8 cellular contexts compared by ENCODE assay signal in genomic region chr1:67307251-67308060, GRCh38. TPM values are rescaled to one million over a fixed set of nuclear protein-coding genes. Genes with fewer than 3 reads are reported as not detected.
DNase-seq lines count a peak whose midpoint lies in the region; ATAC-seq, FAIRE-seq and TF ChIP-seq lines count a peak whose summit lies in the region.

Gene IL12RB2, plus strand, starts transcription at chr1:67307873. Its CDS starts 12,496 bp downstream, at chr1:67320369.

- intact Hi-C loops in Panc1 (cut with micrococcal nuclease; ENCODE audit: unreplicated experiment) (no loop called here), PC-9 (cut with micrococcal nuclease; ENCODE audit: unreplicated experiment) (no loop called here)

- H3K9me3 ChIP-seq in CD8-positive, alpha-beta memory T cell (ENCODE audit: low read length): no peaks in the 10 kb centered on the region
- H3K9me3 ChIP-seq in HAP-1 (no peaks in the 10 kb centered on the region), Panc1 (ENCODE audit: control insufficient read depth, insufficient read depth, low read depth, low read length) (no peaks in the 10 kb centered on the region), keratinocyte (ENCODE audit: control insufficient read depth, low read depth, low read length) (no peaks in the 10 kb centered on the region), PC-9 (ENCODE audit: insufficient read depth, low read depth) (no peaks in the 10 kb centered on the region)

- H3K27ac Mint-ChIP-seq in CD8-positive, alpha-beta memory T cell: peak within 1 kb of the TSS; percentile 50 to 97 (median 86)
- H3K27ac Mint-ChIP-seq in activated naive CD8-positive, alpha-beta T cell treated with anti-CD3 and anti-CD28 coated beads, Interleukin-2, amount 10 ng/mL, durations not matched to agents 7 days and 5 days: peak within 1 kb of the TSS; percentile 92

- in situ Hi-C loops in HAP-1 (cut with MboI; ENCODE audit: low sequenced_read_pairs): no loop called here
- in situ Hi-C loops in Panc1 (cut with HindIII; ENCODE audit: low pct_unique_long_range_greater_than_20kb, low sequenced_read_pairs): no loop called here

- H2AFZ ChIP-seq in keratinocyte (ENCODE audit: control insufficient read depth, low read length) (peak within 1 kb of the TSS; percentile 59), PC-9 (no peak within 1 kb of the TSS)

- peaks cover 0 to 1% (median 0%) of the 10 kb centered on the region in 5 donors for H3K9me3 Mint-ChIP-seq in CD8-positive, alpha-beta memory T cell
- peaks cover 1% of the 10 kb centered on the region for H3K9me3 Mint-ChIP-seq in activated naive CD8-positive, alpha-beta T cell treated with anti-CD3 and anti-CD28 coated beads, Interleukin-2, amount 10 ng/mL, durations not matched to agents 7 days and 5 days

- no peaks in the 10 kb centered on the region for H3F3A ChIP-seq in PC-9 (ENCODE audit: insufficient read depth, low read depth)

- no peak for TF ChIP-seq CTCF in Panc1 (IDR thresholded peaks at IDR 0.05)
- no peak for TF ChIP-seq CTCF in keratinocyte (optimal IDR thresholded peaks at IDR 0.05 in 1 of 3, IDR thresholded peaks at IDR 0.05 in 1 of 3, conservative IDR thresholded peaks at IDR 0.05 in 1 of 3; ENCODE audit: extremely low read depth in 1 of 3, insufficient read depth in 2 of 3, low read length in 3 of 3)
- no peak for TF ChIP-seq CTCF in PC-9 (conservative IDR thresholded peaks at IDR 0.05)

- DNase-seq in CD8-positive, alpha-beta memory T cell: peak in 3 of 5 donors; percentile 3 to 27 (median 11)
- DNase-seq in HAP-1 (ENCODE audit: low spot score in 2 of 2) (peak in 1 of 2 experiments; percentile 41), Panc1 (ENCODE audit: low read depth, low spot score) (no peak), keratinocyte (ENCODE audit: low read depth, low spot score) (no peak), PC-9 (no peak)
- DNase-seq in activated naive CD8-positive, alpha-beta T cell treated with anti-CD3 and anti-CD28 coated beads, Interleukin-2, amount 10 ng/mL, durations not matched to agents 7 days and 5 days: peak; percentile 70
- peak; percentile 61 for DNase-seq in stimulated activated CD4-positive, alpha-beta T cell treated with anti-CD3 and anti-CD28 coated beads, Interleukin-4, amount 100 ng/mL, for 1 hour
- DNase-seq in effector CD4-positive, alpha-beta T cell: no peak

- no peaks in the 10 kb centered on the region for H3K79me2 ChIP-seq in keratinocyte (ENCODE audit: control insufficient read depth, insufficient read depth, low read length)
- H3K79me2 ChIP-seq in PC-9 (ENCODE audit: low read depth): no peaks in the 10 kb centered on the region

- H3K27me3 Mint-ChIP-seq in CD8-positive, alpha-beta memory T cell: peaks cover 7 to 43% of the 10 kb centered on the region in 2 donors
- H3K27me3 Mint-ChIP-seq in activated naive CD8-positive, alpha-beta T cell treated with anti-CD3 and anti-CD28 coated beads, Interleukin-2, amount 10 ng/mL, durations not matched to agents 7 days and 5 days: no peaks in the 10 kb centered on the region

- no peaks in the 10 kb centered on the region for H3K36me3 ChIP-seq in CD8-positive, alpha-beta memory T cell (ENCODE audit: insufficient read depth, low read length)
- H3K36me3 ChIP-seq in HAP-1 (replicated peaks) (no peaks in the 10 kb centered on the region), Panc1 (ENCODE audit: control insufficient read depth, insufficient read depth, low read length) (no peaks in the 10 kb centered on the region), keratinocyte (ENCODE audit: control insufficient read depth in 2 of 2, extremely low read depth in 1 of 2, insufficient read depth in 2 of 2, low read length in 2 of 2) (no peaks in the 10 kb centered on the region), PC-9 (ENCODE audit: low read depth) (no peaks in the 10 kb centered on the region)

- H3K4me2 ChIP-seq in keratinocyte (ENCODE audit: control insufficient read depth, extremely low read depth, insufficient read depth, low read depth, low read length) (peak within 1 kb of the TSS; percentile 55), PC-9 (no peak within 1 kb of the TSS)

- H3K27me3 ChIP-seq in CD8-positive, alpha-beta memory T cell (ENCODE audit: insufficient read depth, low read length, poor library complexity, severe bottlenecking): peaks cover 4% of the 10 kb centered on the region
- H3K27me3 ChIP-seq in HAP-1 (ENCODE audit: low read depth) (peaks cover 4% of the 10 kb centered on the region; the same call in 1 of the 2 replicates), Panc1 (ENCODE audit: control insufficient read depth, insufficient read depth, low read length) (peaks cover 17% of the 10 kb centered on the region), keratinocyte (ENCODE audit: control insufficient read depth, extremely low read depth, insufficient read depth, low read length) (no peaks in the 10 kb centered on the region), PC-9 (ENCODE audit: insufficient read depth, low read depth) (no peaks in the 10 kb centered on the region)

- peak; percentile 13 for FAIRE-seq in keratinocyte (lab: Jason Lieb, UNC)

- BruUV-seq in Panc1 (replicated peaks; lab: Mats Ljungman, UMichigan) (no TSS peak), PC-9 (replicated peaks; lab: Mats Ljungman, UMichigan) (no TSS peak)

- ATAC-seq in Panc1: peak; percentile 85
- peak; percentile 77 for ATAC-seq in activated naive CD8-positive, alpha-beta T cell treated with anti-CD3 and anti-CD28 coated beads, Interleukin-2, amount 10 ng/mL, durations not matched to agents 7 days and 5 days (ENCODE audit: low read depth)

- no peaks in the 10 kb centered on the region; the same call in 1 of the 2 replicates for H3K9me2 ChIP-seq in PC-9 (ENCODE audit: insufficient read depth)

- peak within 1 kb of the TSS; percentile 80 to 94 (median 91) for H3K4me3 Mint-ChIP-seq in CD8-positive, alpha-beta memory T cell
- H3K4me3 Mint-ChIP-seq in activated naive CD8-positive, alpha-beta T cell treated with anti-CD3 and anti-CD28 coated beads, Interleukin-2, amount 10 ng/mL, durations not matched to agents 7 days and 5 days: peak within 1 kb of the TSS; percentile 95

- CTCF ChIA-PET in CD8-positive, alpha-beta memory T cell (lab: Charles Lee): no interaction called here
- CTCF ChIA-PET in Panc1 (lab: Charles Lee): no interaction called here
- CTCF ChIA-PET in PC-9 (lab: Charles Lee): no interaction called here

- H3K9ac ChIP-seq in keratinocyte (ENCODE audit: control insufficient read depth, extremely low read depth, insufficient read depth, low read length): peak within 1 kb of the TSS; percentile 5

- H3K4me3 ChIP-seq in CD8-positive, alpha-beta memory T cell (ENCODE audit: low read length): peak within 1 kb of the TSS; percentile 65
- peak within 1 kb of the TSS; percentile 17 for H3K4me3 ChIP-seq in HAP-1
- peak within 1 kb of the TSS; percentile 29 to 54 for H3K4me3 ChIP-seq in Panc1 (ENCODE audit: low read depth in 2 of 2, low read length in 2 of 2)
- H3K4me3 ChIP-seq in keratinocyte (ENCODE audit: control insufficient read depth in 2 of 3, extremely low read depth in 1 of 3, insufficient read depth in 2 of 3, low read depth in 1 of 3, low read length in 3 of 3): peak within 1 kb of the TSS; percentile 37 to 60 (median 39)
- H3K4me3 ChIP-seq in PC-9: no peak within 1 kb of the TSS

- POLR2A ChIA-PET in CD8-positive, alpha-beta memory T cell (lab: Charles Lee): no interaction called here
- POLR2A ChIA-PET in Panc1 (lab: Charles Lee): interaction anchor here (0.6 kb wide), 1 partner anchor 17 kb away, joined by 3 read pairs; no protein-coding TSS in a partner anchor
- POLR2A ChIA-PET in activated naive CD8-positive, alpha-beta T cell treated with anti-CD3 and anti-CD28 coated beads, Interleukin-2, amount 10 ng/mL, durations not matched to agents 7 days and 5 days (lab: Charles Lee): interaction anchor here (1.0 to 1.6 kb wide), 7 partner anchors 24 to 124 kb away, joined by 3 to 7 read pairs (median 5); no protein-coding TSS in a partner anchor
- POLR2A ChIA-PET in PC-9 (lab: Charles Lee; ENCODE audit: unreplicated experiment): no interaction called here

- H3K27ac ChIP-seq in CD8-positive, alpha-beta memory T cell (ENCODE audit: low read depth, low read length): no peak within 1 kb of the TSS
- H3K27ac ChIP-seq in Panc1 (ENCODE audit: low read length) (no peak within 1 kb of the TSS), keratinocyte (ENCODE audit: control insufficient read depth, insufficient read depth, low read length) (no peak within 1 kb of the TSS), PC-9 (no peak within 1 kb of the TSS)

- dilution Hi-C loops in keratinocyte (cut with MboI; ENCODE audit: extremely low pct_ligation_motif_present, low sequenced_read_pairs): no loop called here

- peaks cover 13 to 21% (median 13%) of the 10 kb centered on the region in 3 donors for H3K4me1 Mint-ChIP-seq in CD8-positive, alpha-beta memory T cell
- H3K4me1 Mint-ChIP-seq in activated naive CD8-positive, alpha-beta T cell treated with anti-CD3 and anti-CD28 coated beads, Interleukin-2, amount 10 ng/mL, durations not matched to agents 7 days and 5 days: peaks cover 53% of the 10 kb centered on the region

- peaks cover 0 to 6% (median 0%) of the 10 kb centered on the region in 3 donors for H3K36me3 Mint-ChIP-seq in CD8-positive, alpha-beta memory T cell
- H3K36me3 Mint-ChIP-seq in activated naive CD8-positive, alpha-beta T cell treated with anti-CD3 and anti-CD28 coated beads, Interleukin-2, amount 10 ng/mL, durations not matched to agents 7 days and 5 days: peaks cover 19% of the 10 kb centered on the region

- no peaks in the 10 kb centered on the region for H4K20me1 ChIP-seq in keratinocyte (ENCODE audit: control insufficient read depth, extremely low read depth, insufficient read depth, low read length)
- no peaks in the 10 kb centered on the region for H4K20me1 ChIP-seq in PC-9 (ENCODE audit: insufficient read depth)

- H3K9me1 ChIP-seq in keratinocyte (ENCODE audit: control insufficient read depth, extremely low read depth, insufficient read depth, low read length): no peaks in the 10 kb centered on the region

- H3K4me1 ChIP-seq in CD8-positive, alpha-beta memory T cell (ENCODE audit: insufficient read depth, low read length): peaks cover 6% of the 10 kb centered on the region
- no peaks in the 10 kb centered on the region for H3K4me1 ChIP-seq in HAP-1
- H3K4me1 ChIP-seq in Panc1 (ENCODE audit: control insufficient read depth, insufficient read depth, low read length): 0 out of 2 replicates have a peak, but pooled peaks cover 3% of the 10 kb centered on the region
- H3K4me1 ChIP-seq in keratinocyte (ENCODE audit: control insufficient read depth, extremely low read depth, insufficient read depth, low read length): no peaks in the 10 kb centered on the region
- no peaks in the 10 kb centered on the region for H3K4me1 ChIP-seq in PC-9 (replicated peaks; ENCODE audit: insufficient read depth)

RNA-seq across cellular contexts. Expression of gene IL12RB2, which starts in this region (rescaled TPM):
- 10 to 100 TPM; 32.8 to 35.1 TPM for total RNA-seq in CD8-positive, alpha-beta memory T cell
- 6.8 TPM for polyA plus RNA-seq in CD8-positive, alpha-beta memory T cell
- 0.26 TPM for total RNA-seq in Panc1 (2021; ENCODE audit: unreplicated experiment)
- polyA plus RNA-seq in Panc1 (2012; ENCODE audit: insufficient read length): not detected
- total RNA-seq in activated naive CD8-positive, alpha-beta T cell treated with anti-CD3 and anti-CD28 coated beads, Interleukin-2, amount 10 ng/mL, durations not matched to agents 7 days and 5 days: 10 to 100 TPM; 14.5 to 15.2 TPM
- polyA plus RNA-seq in keratinocyte: 0.63 to 1.0 TPM (median 0.67 TPM) in 3 replicates
- polyA plus RNA-seq in keratinocyte (2011; ENCODE audit: low read depth): 0.99 TPM
- 0.88 and 0.92 TPM in 2 replicates for polyA plus RNA-seq in keratinocyte (2011; cell fraction: cytosol; rRNA removed)
- polyA plus RNA-seq in keratinocyte (2011; cell fraction: nucleus; rRNA removed): 0.53 and 0.99 TPM in 2 replicates
- 0.42 and 1.5 TPM in 2 replicates for polyA plus RNA-seq in keratinocyte (2012; ENCODE audit: low replicate concordance)
- 0.82 to 1.3 TPM in 2 of 3 replicates, not detected in the other for polyA minus RNA-seq in keratinocyte
- polyA minus RNA-seq in keratinocyte (2011; cell fraction: cytosol; rRNA and poly(A)+ RNA removed): 1.3 TPM
- 0.95 and 2.3 TPM in 2 replicates for polyA minus RNA-seq in keratinocyte (2011; cell fraction: nucleus; rRNA and poly(A)+ RNA removed)
- not detected in 2 replicates for total RNA-seq in PC-9 (2021)

Comparison
In these comparisons a context has a peak if more than half of its experiments do, and no peak if none do; other contexts are left out.
1. RNA of gene IL12RB2 (total RNA-seq): 32.8 to 35.1 TPM in CD8-positive, alpha-beta memory T cell and 14.5 to 15.2 TPM in activated naive CD8-positive, alpha-beta T cell treated with anti-CD3 and anti-CD28 coated beads, Interleukin-2, amount 10 ng/mL, durations not matched to agents 7 days and 5 days; 0.26 TPM in Panc1 (single experiment) and not detected in PC-9; every median in the first group is over 10 times any median in the second.
2. Peak in ATAC-seq and H3K4me3 ChIP-seq in Panc1; RNA of the gene not detected or under 1 TPM.
3. DNase-seq: peak in CD8-positive, alpha-beta memory T cell (3 of 5), activated naive CD8-positive, alpha-beta T cell treated with anti-CD3 and anti-CD28 coated beads, Interleukin-2, amount 10 ng/mL, durations not matched to agents 7 days and 5 days (single experiment) and stimulated activated CD4-positive, alpha-beta T cell treated with anti-CD3 and anti-CD28 coated beads, Interleukin-4, amount 100 ng/mL, for 1 hour (single experiment); none in Panc1 (single experiment), keratinocyte (single experiment), effector CD4-positive, alpha-beta T cell (single experiment) and PC-9 (0 of 2).
4. POLR2A ChIA-PET loops: an anchor here in Panc1 (0.6 kb wide) and activated naive CD8-positive, alpha-beta T cell treated with anti-CD3 and anti-CD28 coated beads, Interleukin-2, amount 10 ng/mL, durations not matched to agents 7 days and 5 days (1.0 to 1.6 kb wide); none called in CD8-positive, alpha-beta memory T cell and PC-9.